Comparison of ENCODE assay signal across 8 cellular contexts in genomic region chr5:132419517-132420468, GRCh38. TPM values are rescaled to one million over a fixed set of nuclear protein-coding genes. Genes with fewer than 3 reads are reported as not detected.
DNase-seq lines count a peak whose midpoint lies in the region; ATAC-seq and TF ChIP-seq lines count a peak whose summit lies in the region.

No MANE protein-coding gene starts in this region.

- H3K79me1 ChIP-seq in H9 (ENCODE audit: insufficient read depth, low read depth, low read length, poor library complexity, severe bottlenecking) = no peaks in the 10 kb centered on the region

- H4K20me1 ChIP-seq in H9 (ENCODE audit: control insufficient read depth, insufficient read depth, insufficient read length) = no peaks in the 10 kb centered on the region

- H3K27me3 Mint-ChIP-seq in CD4-positive, CD25-positive, alpha-beta regulatory T cell = no peaks in the 10 kb centered on the region
- H3K27me3 Mint-ChIP-seq in H9 (ENCODE audit: low read depth) = peaks cover 2% of the 10 kb centered on the region; the same call in 1 of the 2 replicates
- no peaks in the 10 kb centered on the region for H3K27me3 Mint-ChIP-seq in central memory CD8-positive, alpha-beta T cell

- H3K9me3 Mint-ChIP-seq in CD4-positive, CD25-positive, alpha-beta regulatory T cell = no peaks in the 10 kb centered on the region
- no peaks in the 10 kb centered on the region; a peak in 1 of 5 replicates for H3K9me3 Mint-ChIP-seq in H9
- no peaks in the 10 kb centered on the region for H3K9me3 Mint-ChIP-seq in central memory CD8-positive, alpha-beta T cell

- no peak overlapping the region for H3K9ac ChIP-seq in H9 (ENCODE audit: extremely low read depth, insufficient read length, low read length)

- no peak overlapping the region for H2AK5ac ChIP-seq in H9 (ENCODE audit: insufficient read length, low read length)

- H2BK15ac ChIP-seq in H9 (ENCODE audit: low read depth, low read length) = no peak overlapping the region

- peak overlapping the region; percentile 66 to 91 (median 84) for H3K4me3 Mint-ChIP-seq in CD4-positive, CD25-positive, alpha-beta regulatory T cell
- peak overlapping the region in 1 of 2 experiments; percentile 50; a peak in 1 of 5 replicates for H3K4me3 Mint-ChIP-seq in H9
- H3K4me3 Mint-ChIP-seq in central memory CD8-positive, alpha-beta T cell = peak overlapping the region; percentile 75

- peak overlapping the region; percentile 62 for H3K4me3 ChIP-seq in CD4-positive, CD25-positive, alpha-beta regulatory T cell (ENCODE audit: low read depth, low read length)
- H3K4me3 ChIP-seq in WI38 (ENCODE audit: low read depth, low read length) (no peak overlapping the region), kidney epithelial cell (ENCODE audit: low read depth, low read length) (no peak overlapping the region)

- no peaks in the 10 kb centered on the region for H3K9me3 ChIP-seq in CD4-positive, CD25-positive, alpha-beta regulatory T cell (ENCODE audit: control insufficient read depth in 2 of 2, low read length in 2 of 2)
- no peaks in the 10 kb centered on the region for H3K9me3 ChIP-seq in H9 (ENCODE audit: control insufficient read depth, low read depth, low read length)

- peak; percentile 60 to 73 for ATAC-seq in CD4-positive, CD25-positive, alpha-beta regulatory T cell (ENCODE audit: low read depth in 2 of 2)
- no peak for ATAC-seq in central memory CD8-positive, alpha-beta T cell (replicated peaks; ENCODE audit: extremely low read depth, poor library complexity, severe bottlenecking)
- ATAC-seq in GM21737 (IDR thresholded peaks at IDR 0.05; ENCODE audit: unreplicated experiment) = no peak

- no peak overlapping the region for H3K14ac ChIP-seq in H9 (ENCODE audit: insufficient read depth, low read length)

- H4K91ac ChIP-seq in H9 (ENCODE audit: insufficient read length, low read depth, low read length) = no peak overlapping the region

- peaks cover 85% of the 10 kb centered on the region for H3K4me1 ChIP-seq in CD4-positive, CD25-positive, alpha-beta regulatory T cell (ENCODE audit: control insufficient read depth, insufficient read depth, low read length, poor library complexity, severe bottlenecking)
- H3K4me1 ChIP-seq in H9 (ENCODE audit: insufficient read depth, low read length) = no peaks in the 10 kb centered on the region; the same call in 1 of the 2 replicates

- H3K36me3 Mint-ChIP-seq in CD4-positive, CD25-positive, alpha-beta regulatory T cell = peaks cover 44% of the 10 kb centered on the region
- H3K36me3 Mint-ChIP-seq in H9 (ENCODE audit: insufficient read depth in 1 of 3, low read depth in 3 of 3) = no peaks in the 10 kb centered on the region
- peaks cover 52% of the 10 kb centered on the region for H3K36me3 Mint-ChIP-seq in central memory CD8-positive, alpha-beta T cell (ENCODE audit: insufficient read depth)

- peak overlapping the region; percentile 92 for H3K27ac ChIP-seq in CD4-positive, CD25-positive, alpha-beta regulatory T cell (ENCODE audit: insufficient read depth, low read length, poor library complexity, severe bottlenecking)
- no peak overlapping the region for H3K27ac ChIP-seq in H9 (ENCODE audit: insufficient read length, low read depth, low read length)

- no peaks in the 10 kb centered on the region for H3K23me2 ChIP-seq in H9 (ENCODE audit: insufficient read length, low read depth, low read length, poor library complexity, severe bottlenecking)

- H2BK20ac ChIP-seq in H9 (ENCODE audit: low read depth, low read length, poor library complexity, severe bottlenecking) = no peak overlapping the region

- H2AFZ ChIP-seq in H9 (ENCODE audit: low read length) = peak overlapping the region; percentile 98

- no peak overlapping the region for H3K4ac ChIP-seq in H9 (ENCODE audit: low read depth, low read length)

- no peak overlapping the region for H3K4me2 ChIP-seq in H9 (ENCODE audit: insufficient read depth, insufficient read length, low read length)

- DNase-seq in CD4-positive, CD25-positive, alpha-beta regulatory T cell = peak; percentile 55 to 76 (median 70)
- DNase-seq in H9 (peak; percentile 89), NCI-H226 (peak; percentile 51), kidney epithelial cell (ENCODE audit: low read depth) (no peak)
- peak; percentile 47 to 56 for DNase-seq in central memory CD8-positive, alpha-beta T cell (ENCODE audit: low spot score in 2 of 2)
- peak; percentile 40 to 43 for DNase-seq in stimulated activated CD4-positive, alpha-beta T cell treated with anti-CD3 and anti-CD28 coated beads, Interleukin-1b, Interleukin-23, amount 100 ng/mL, for 4 hours (ENCODE audit: low read depth in 2 of 2)

- no peak overlapping the region for H2BK12ac ChIP-seq in H9 (ENCODE audit: insufficient read length, low read depth, low read length)

- no peak overlapping the region for H2BK5ac ChIP-seq in H9 (ENCODE audit: insufficient read length, low read length)

- peak overlapping the region; percentile 95 to 98 (median 96) for H3K27ac Mint-ChIP-seq in CD4-positive, CD25-positive, alpha-beta regulatory T cell
- no peak overlapping the region for H3K27ac Mint-ChIP-seq in H9
- H3K27ac Mint-ChIP-seq in central memory CD8-positive, alpha-beta T cell (ENCODE audit: low read depth) = peak overlapping the region; percentile 98

- no peak overlapping the region for H4K8ac ChIP-seq in H9 (replicated peaks; ENCODE audit: insufficient read length, low read depth, low read length)

- peak; percentile 90 for TF ChIP-seq CTCF in H9 (conservative IDR thresholded peaks at IDR 0.05)
- peak; percentile 77 for TF ChIP-seq CTCF in WI38 (IDR thresholded peaks at IDR 0.05; ENCODE audit: low read depth, low read length)
- peak; percentile 88 for TF ChIP-seq CTCF in kidney epithelial cell (IDR thresholded peaks at IDR 0.05; ENCODE audit: insufficient read depth, low read length, poor library complexity, severe bottlenecking)

- no peaks in the 10 kb centered on the region for H3K27me3 ChIP-seq in CD4-positive, CD25-positive, alpha-beta regulatory T cell (ENCODE audit: control insufficient read depth, insufficient read depth, low read length)
- H3K27me3 ChIP-seq in H9 (ENCODE audit: insufficient read depth, low read length) (no peaks in the 10 kb centered on the region), kidney epithelial cell (ENCODE audit: control insufficient read depth, insufficient read depth, low read length) (no peaks in the 10 kb centered on the region)

- H3K56ac ChIP-seq in H9 (ENCODE audit: insufficient read length, low read depth, low read length) = no peak overlapping the region

- no peak overlapping the region for H3K23ac ChIP-seq in H9 (ENCODE audit: insufficient read length, low read depth, low read length)

- H3K79me2 ChIP-seq in H9 (ENCODE audit: insufficient read depth, low read length) = no peaks in the 10 kb centered on the region

- WGBS in H9 (ENCODE audit: extremely low coverage, insufficient read length, low lambda C conversion rate) = no CpG with 5 or more reads among the region's 12 CpGs

- no peak overlapping the region for H3K18ac ChIP-seq in H9 (ENCODE audit: insufficient read length, low read depth, low read length)

- H2BK120ac ChIP-seq in H9 (ENCODE audit: low read depth, low read length, poor library complexity, severe bottlenecking) = no peak overlapping the region

- no peak overlapping the region for H3T11ph ChIP-seq in H9 (ENCODE audit: low read length)

- H4K5ac ChIP-seq in H9 (ENCODE audit: insufficient read length, low read depth, low read length) = peak overlapping the region; percentile 26

- peaks cover 16% of the 10 kb centered on the region for H3K36me3 ChIP-seq in CD4-positive, CD25-positive, alpha-beta regulatory T cell (ENCODE audit: control insufficient read depth, insufficient read depth, low read length)
- H3K36me3 ChIP-seq in kidney epithelial cell (ENCODE audit: control insufficient read depth, insufficient read depth, low read length) = no peaks in the 10 kb centered on the region

- peaks cover 25 to 98% (median 74%) of the 10 kb centered on the region in 4 donors for H3K4me1 Mint-ChIP-seq in CD4-positive, CD25-positive, alpha-beta regulatory T cell
- peaks cover 13 to 15% of the 10 kb centered on the region in 2 experiments for H3K4me1 Mint-ChIP-seq in H9
- peaks cover 87% of the 10 kb centered on the region for H3K4me1 Mint-ChIP-seq in central memory CD8-positive, alpha-beta T cell

RNA-seq across cellular contexts. Expression of gene SLC22A5, which starts 50.3 kb away (rescaled TPM):
- total RNA-seq in CD4-positive, CD25-positive, alpha-beta regulatory T cell = 2.5 TPM
- polyA plus RNA-seq in CD4-positive, CD25-positive, alpha-beta regulatory T cell = 1 to 10 TPM in 3 of 4 donors, under 1 TPM in 1; 0.54 to 3.2 (median 1.7) TPM
- total RNA-seq in H9 (2021) (3.4 and 3.9 TPM in 2 replicates), kidney epithelial cell (13.2 and 19.1 TPM in 2 replicates)

Comparison
In these comparisons a context has a peak if more than half of its experiments do, and no peak if none do; other contexts are left out.
1. ATAC-seq: peak in CD4-positive, CD25-positive, alpha-beta regulatory T cell (2 of 2); none in central memory CD8-positive, alpha-beta T cell (single experiment) and GM21737 (single experiment).
2. H3K27ac Mint-ChIP-seq: peak in CD4-positive, CD25-positive, alpha-beta regulatory T cell (3 of 3) and central memory CD8-positive, alpha-beta T cell (single experiment); none in H9 (0 of 3).
3. Peak in every context shown above with its lines, with median percentiles within 50 percentile points of each other: CTCF ChIP-seq.